Comparison of ENCODE assay signal across 25 cellular contexts in the genomic region with DNA sequence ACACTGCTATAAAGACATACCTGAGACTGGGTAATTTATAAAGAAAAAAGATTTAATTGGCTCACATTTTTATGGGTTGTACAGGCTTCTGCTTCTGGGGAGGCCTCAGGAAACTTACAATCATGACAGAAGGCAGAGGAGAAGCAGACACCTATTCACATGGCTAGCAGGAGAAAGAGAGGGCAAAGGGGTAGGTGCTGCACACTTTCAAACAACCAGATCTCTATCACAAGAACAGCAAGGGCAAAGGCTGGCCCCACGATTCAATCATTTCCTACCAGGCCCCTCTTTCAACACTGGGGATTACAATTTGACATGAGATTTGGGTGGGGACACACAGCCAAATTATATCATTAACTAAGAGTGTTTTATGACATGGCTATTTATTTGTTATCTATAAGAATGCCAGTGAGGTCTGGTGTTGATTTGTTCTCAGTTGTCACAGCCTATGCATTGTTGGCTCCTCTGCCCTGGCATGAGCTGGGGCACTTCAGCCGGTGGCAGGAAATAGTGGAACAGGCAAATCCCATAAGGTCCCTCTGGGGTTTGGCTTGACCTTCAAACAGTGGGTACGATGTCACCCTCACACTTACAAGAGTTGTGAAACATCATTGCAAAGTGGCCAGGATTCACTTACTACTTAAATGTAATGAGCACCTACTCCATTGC. TPM values are rescaled to one million over a fixed set of nuclear protein-coding genes. Genes with fewer than 3 reads are reported as not detected.
"Had no signal": no experiment of that assay in that cellular context is flagged by ENCODE, and none has a peak within 500 bp of the region (broad histone marks: within the 10 kb centered on the region; RNA-seq: fewer than 3 reads in every experiment).

No MANE protein-coding gene starts in this region.

- H3K4me1 Mint-ChIP-seq: nephron progenitor cell; stimulated activated memory B cell treated with anti-CD40 and anti-IgM and Interleukin-4, amounts not matched to agents 10 μg/mL and 1 μg/mL and 100 μg/mL, for 72 hours had no signal

- H3K4me2 ChIP-seq: hepatocyte had no signal

- H3K27me3 ChIP-seq: esophagus squamous epithelium, hepatocyte, left lung, ovary, testis, tibial artery, upper lobe of left lung had no signal

- DNase-seq: cerebellar nuclear complex; cortex of kidney; effector memory CD8-positive, alpha-beta T cell; erythroblast; esophagus squamous epithelium; foreskin melanocyte; glutamatergic neuron; kidney; left lung; lower lobe of right lung; naive thymus-derived CD8-positive, alpha-beta T cell; nephron progenitor cell; occipital lobe; ovary; retina; stimulated activated CD4-positive, alpha-beta T cell treated with anti-CD3 and anti-CD28 coated beads, Interleukin-4, amount 100 ng/mL, for 4 hours; stimulated activated naive CD8-positive, alpha-beta T cell treated with anti-CD3 and anti-CD28 coated beads, Interleukin-15, Interleukin-2, amounts not matched to agents 100 U/mL and 50 U/mL, for 24 hours; substantia nigra; testis; tibial artery; upper lobe of left lung had no signal

- H3K79me2 ChIP-seq: hepatocyte had no signal

- H3K4me1 ChIP-seq: lower lobe of right lung, testis, tibial artery, upper lobe of left lung had no signal

- H3K36me3 Mint-ChIP-seq: naive thymus-derived CD8-positive, alpha-beta T cell; stimulated activated memory B cell treated with anti-CD40 and anti-IgM and Interleukin-4, amounts not matched to agents 10 μg/mL and 1 μg/mL and 100 μg/mL, for 72 hours had no signal

- H2AFZ ChIP-seq: hepatocyte had no signal

- H3K4me3 Mint-ChIP-seq: effector memory CD8-positive, alpha-beta T cell; naive thymus-derived CD8-positive, alpha-beta T cell; nephron progenitor cell; stimulated activated memory B cell treated with anti-CD40 and anti-IgM and Interleukin-4, amounts not matched to agents 10 μg/mL and 1 μg/mL and 100 μg/mL, for 72 hours had no signal

- H3K9me3 ChIP-seq: esophagus squamous epithelium, left lung, lower lobe of right lung, ovary, testis, tibial artery, upper lobe of left lung had no signal

- H3K27ac ChIP-seq: hepatocyte, left lung, lower lobe of right lung, ovary, testis, tibial artery, upper lobe of left lung had no signal

- H3K36me3 ChIP-seq: esophagus squamous epithelium, left lung, lower lobe of right lung, ovary, tibial artery, upper lobe of left lung had no signal

- H3K27ac Mint-ChIP-seq: effector memory CD8-positive, alpha-beta T cell; nephron progenitor cell; stimulated activated memory B cell treated with anti-CD40 and anti-IgM and Interleukin-4, amounts not matched to agents 10 μg/mL and 1 μg/mL and 100 μg/mL, for 72 hours had no signal

- ATAC-seq: effector memory CD8-positive, alpha-beta T cell; naive thymus-derived CD8-positive, alpha-beta T cell; sciatic nerve; stimulated activated memory B cell treated with anti-CD40 and anti-IgM and Interleukin-4, amounts not matched to agents 10 μg/mL and 1 μg/mL and 100 μg/mL, for 72 hours; stimulated activated naive CD8-positive, alpha-beta T cell treated with anti-CD3 and anti-CD28 coated beads, Interleukin-15, Interleukin-2, amounts not matched to agents 100 U/mL and 50 U/mL, for 24 hours had no signal

- H3K4me3 ChIP-seq: esophagus squamous epithelium, hepatocyte, left lung, lower lobe of right lung, ovary, testis, tibial artery, upper lobe of left lung had no signal

- H3K9me3 Mint-ChIP-seq: effector memory CD8-positive, alpha-beta T cell; naive thymus-derived CD8-positive, alpha-beta T cell; nephron progenitor cell; stimulated activated memory B cell treated with anti-CD40 and anti-IgM and Interleukin-4, amounts not matched to agents 10 μg/mL and 1 μg/mL and 100 μg/mL, for 72 hours had no signal

RNA-seq across cellular contexts. Expression of gene SPARC, which starts 44.1 kb away (rescaled TPM):
- total RNA-seq: naive thymus-derived CD8-positive, alpha-beta T cell had no signal
- polyA plus RNA-seq: naive thymus-derived CD8-positive, alpha-beta T cell had no signal

RNA-seq across cellular contexts. Expression of gene FAT2, which starts 51.5 kb away (rescaled TPM):
- total RNA-seq: dermis microvascular lymphatic vessel endothelial cell; naive thymus-derived CD8-positive, alpha-beta T cell had no signal
